8 cellular contexts compared by ENCODE assay signal in genomic region chr7:74606101-74606908, GRCh38. TPM values are rescaled to one million over a fixed set of nuclear protein-coding genes. Genes with fewer than 3 reads are reported as not detected.
DNase-seq lines count a peak whose midpoint lies in the region; ATAC-seq and TF ChIP-seq lines count a peak whose summit lies in the region.

No MANE protein-coding gene starts in this region.

- H3K27me3 ChIP-seq in esophagus squamous epithelium (no peaks in the 10 kb centered on the region), transverse colon (no peaks in the 10 kb centered on the region)

- peak overlapping the region; percentile 42 for H3K27ac Mint-ChIP-seq in nephron progenitor cell

- no peaks in the 10 kb centered on the region for H3K9me3 Mint-ChIP-seq in activated T-cell treated with anti-CD3 and anti-CD28 coated beads, Interleukin-2, amount 50 U/mL, for 4 hours
- H3K9me3 Mint-ChIP-seq in nephron progenitor cell, result peaks cover 3% of the 10 kb centered on the region

- TF ChIP-seq CTCF in esophagus squamous epithelium (IDR thresholded peaks at IDR 0.05) (peak in 1 of 6 experiments; percentile 6), nephron progenitor cell (IDR thresholded peaks at IDR 0.05) (no peak), transverse colon (IDR thresholded peaks at IDR 0.05) (peak in 1 of 5 experiments; percentile 5)

- H3K4me1 Mint-ChIP-seq in activated T-cell treated with anti-CD3 and anti-CD28 coated beads, Interleukin-2, amount 50 U/mL, for 4 hours (ENCODE audit: low read depth), result peaks cover 8% of the 10 kb centered on the region
- H3K4me1 Mint-ChIP-seq in nephron progenitor cell, result peaks cover 20% of the 10 kb centered on the region

- TF ChIP-seq POLR2A in esophagus squamous epithelium (IDR thresholded peaks at IDR 0.05) (no peak), transverse colon (IDR thresholded peaks at IDR 0.05) (no peak)

- H3K4me3 Mint-ChIP-seq in activated T-cell treated with anti-CD3 and anti-CD28 coated beads, Interleukin-2, amount 50 U/mL, for 4 hours, result peak overlapping the region; percentile 72
- peak overlapping the region; percentile 50 for H3K4me3 Mint-ChIP-seq in nephron progenitor cell

- H3K27me3 Mint-ChIP-seq in activated T-cell treated with anti-CD3 and anti-CD28 coated beads, Interleukin-2, amount 50 U/mL, for 4 hours (ENCODE audit: low read depth), result no peaks in the 10 kb centered on the region
- no peaks in the 10 kb centered on the region for H3K27me3 Mint-ChIP-seq in nephron progenitor cell (ENCODE audit: low read depth, poor library complexity)

- in situ Hi-C loops in transverse colon (cut with MboI; ENCODE audit: low pct_ligation_motif_present in 1 of 4, low pct_unique_long_range_greater_than_20kb in 1 of 4, low sequenced_read_pairs in 3 of 4), result no loop called here

- DNase-seq in activated CD4-positive, CD25-positive, alpha-beta regulatory T cell treated with anti-CD3 and anti-CD28 coated beads, Interleukin-2, amount 50 U/mL, for 16 hours (ENCODE audit: low read depth, low spot score), result peak; percentile 5
- no peak for DNase-seq in activated CD4-positive, CD25-positive, alpha-beta regulatory T cell (lab: John Stamatoyannopoulos, UW)
- peak; percentile 63 for DNase-seq in NCI-H345 (lab: John Stamatoyannopoulos, UW)
- DNase-seq in activated T-cell treated with anti-CD3 and anti-CD28 coated beads, Interleukin-2, amount 50 U/mL, for 4 hours, result peak; percentile 19
- DNase-seq in esophagus squamous epithelium (lab: John Stamatoyannopoulos, UW), result no peak
- peak; percentile 41 for DNase-seq in nephron progenitor cell
- peak; percentile 65 for DNase-seq in transverse colon
- no peak for DNase-seq in SIG-M5 treated with dmso at 0.1 percent for 504 hours (lab: John Stamatoyannopoulos, UW; ENCODE audit: unreplicated experiment)

- H3K36me3 ChIP-seq in esophagus squamous epithelium (peaks cover 0 to 9% (median 0%) of the 10 kb centered on the region in 3 donors), transverse colon (no peaks in the 10 kb centered on the region)

- ATAC-seq in activated T-cell treated with anti-CD3 and anti-CD28 coated beads, Interleukin-2, amount 50 U/mL, for 4 hours, result peak; percentile 86 to 88

- intact Hi-C loops in esophagus squamous epithelium (cut with DNase I) (no loop called here), transverse colon (cut with DNase I; ENCODE audit: low total_unique reads) (loop anchor here (10.0 kb wide), 1 partner anchor 68 kb away; no protein-coding TSS in a partner anchor)

- no peaks in the 10 kb centered on the region for H3K9me3 ChIP-seq in esophagus squamous epithelium
- no peaks in the 10 kb centered on the region for H3K9me3 ChIP-seq in transverse colon

- H3K4me3 ChIP-seq in esophagus squamous epithelium, result peak overlapping the region; percentile 19 to 64 (median 40)
- peak overlapping the region; percentile 0 to 55 (median 32) for H3K4me3 ChIP-seq in transverse colon

- peak overlapping the region; percentile 73 to 90 (median 84) for H3K27ac ChIP-seq in esophagus squamous epithelium
- peak overlapping the region; percentile 37 to 73 (median 62) for H3K27ac ChIP-seq in transverse colon

- H3K4me1 ChIP-seq in esophagus squamous epithelium (peaks cover 26 to 68% (median 31%) of the 10 kb centered on the region in 3 donors), transverse colon (peaks cover 6 to 30% (median 23%) of the 10 kb centered on the region in 4 donors)

- TF ChIP-seq EP300 in transverse colon (IDR thresholded peaks at IDR 0.05; ENCODE audit: low read depth), result no peak

- WGBS in esophagus squamous epithelium, 2 donors, result 4 to 30% methylated on average over 6 to 20 of the region's 51 CpGs
- WGBS in transverse colon (ENCODE audit: low coverage in 1 of 2), 2 donors, result 8 to 27% methylated on average over 8 to 40 of the region's 51 CpGs

- H3K36me3 Mint-ChIP-seq in activated T-cell treated with anti-CD3 and anti-CD28 coated beads, Interleukin-2, amount 50 U/mL, for 4 hours (ENCODE audit: insufficient read depth), result no peaks in the 10 kb centered on the region
- H3K36me3 Mint-ChIP-seq in nephron progenitor cell (ENCODE audit: low read depth), result peaks cover 30% of the 10 kb centered on the region

RNA-seq across cellular contexts. Expression of gene GTF2I, which starts 51.2 kb away (rescaled TPM):
- total RNA-seq in activated T-cell treated with anti-CD3 and anti-CD28 coated beads, Interleukin-2, amount 50 U/mL, for 4 hours, result 100 to 1,000 TPM; 161 to 195 (median 181) TPM
- total RNA-seq in esophagus squamous epithelium, result 100 to 1,000 TPM; 104 to 146 (median 129) TPM
- 100 to 1,000 TPM in 3 of 4 donors, 10 to 100 TPM in 1; 90.5 to 216 (median 139) TPM for total RNA-seq in transverse colon

Comparison
In these comparisons a context has a peak if more than half of its experiments do, and no peak if none do; other contexts are left out.
1. DNase-seq: peak in activated CD4-positive, CD25-positive, alpha-beta regulatory T cell treated with anti-CD3 and anti-CD28 coated beads, Interleukin-2, amount 50 U/mL, for 16 hours (single experiment), NCI-H345 (single experiment), activated T-cell treated with anti-CD3 and anti-CD28 coated beads, Interleukin-2, amount 50 U/mL, for 4 hours (single experiment), nephron progenitor cell (single experiment) and transverse colon (single experiment); none in activated CD4-positive, CD25-positive, alpha-beta regulatory T cell (0 of 4), esophagus squamous epithelium (single experiment) and SIG-M5 treated with dmso at 0.1 percent for 504 hours (single experiment).